1 cellular context compared by ENCODE assay signal in genomic region chr7:36048902-36049240, GRCh38.
TF ChIP-seq lines count a peak whose summit lies in the region.

No MANE protein-coding gene starts in this region.

TF ChIP-seq in K562, 482 proteins besides CTCF, POLR2A, EP300 and RAD21 (continued from another document):
- TF ChIP-seq ZBTB40 (IDR thresholded peaks at IDR 0.05) (0 out of 2 replicates have a peak, but pooled peaks have one; percentile 54), ZBTB40 (CRISPR knock-in tag; IDR thresholded peaks at IDR 0.05) (no peak)
